Comparison of ENCODE assay signal across 33 cellular contexts in the genomic region with DNA sequence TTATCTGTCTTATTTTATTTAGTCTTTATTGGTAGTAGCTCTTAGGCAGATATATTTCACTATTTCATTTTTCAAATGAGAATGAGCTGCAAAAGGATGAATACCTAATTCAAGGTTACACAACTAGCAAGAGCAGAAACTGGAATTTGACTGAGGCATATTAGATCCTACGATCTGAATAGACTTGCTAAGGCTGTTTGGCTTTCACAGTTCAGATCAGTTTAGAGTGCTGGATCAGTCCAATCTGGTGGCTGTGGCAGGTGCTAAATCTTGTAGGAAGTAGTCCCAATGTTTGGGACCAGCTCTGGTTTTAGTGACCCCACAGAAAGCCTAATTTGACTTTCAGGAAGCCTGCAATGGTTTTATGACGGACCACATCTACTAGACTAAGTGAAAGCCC.
"Had no signal": no experiment of that assay in that cellular context is flagged by ENCODE, and none has a peak within 500 bp of the region (broad histone marks: within the 10 kb centered on the region; RNA-seq: fewer than 3 reads in every experiment).

No MANE protein-coding gene starts in this region.

- H3K27ac Mint-ChIP-seq: activated CD4-positive, alpha-beta memory T cell treated with anti-CD3 and anti-CD28 coated beads for 36 hours; activated CD4-positive, alpha-beta T cell treated with anti-CD3 and anti-CD28 coated beads for 36 hours; activated CD4-positive, alpha-beta T cell treated with anti-CD3 and anti-CD28 coated beads, Interleukin-2, amount 10 ng/mL, durations not matched to agents 24 days and 14 days; activated CD8-positive, alpha-beta memory T cell treated with anti-CD3 and anti-CD28 coated beads, Interleukin-2, amount 10 ng/mL, durations not matched to agents 7 days and 5 days; activated CD8-positive, alpha-beta T cell treated with anti-CD3 and anti-CD28 coated beads, Interleukin-2, amount 10 ng/mL, durations not matched to agents 7 days and 5 days; activated naive CD4-positive, alpha-beta T cell treated with anti-CD3 and anti-CD28 coated beads for 36 hours; activated naive CD4-positive, alpha-beta T cell treated with anti-CD3 and anti-CD28 coated beads, Interleukin-2, amount 50 U/mL, for 24 hours; activated naive CD8-positive, alpha-beta T cell treated with anti-CD3 and anti-CD28 coated beads for 36 hours; activated naive CD8-positive, alpha-beta T cell treated with anti-CD3 and anti-CD28 coated beads, Interleukin-2, amount 50 U/mL, for 24 hours; activated T-helper 1 cell treated with anti-CD3 and anti-CD28 coated beads, Interleukin-12 subunit alpha, Interleukin-12 subunit beta, Interleukin-2, Interleukin-4 antibody, amounts not matched to agents 30 ng/mL and 10 ng/mL and 1 ng/mL, durations not matched to agents 14 hours and 24 hours and 36 hours; activated T-helper 2 cell treated with anti-CD3 and anti-CD28 coated beads, Interferon-gamma antibody, Interleukin-2, Interleukin-4, amounts not matched to agents 10 μg/mL and 5 μg/mL and 100 μg/mL, durations not matched to agents 14 hours and 24 hours and 36 hours; effector memory CD8-positive, alpha-beta T cell had no signal

- H3K36me3 Mint-ChIP-seq: activated CD4-positive, alpha-beta memory T cell treated with anti-CD3 and anti-CD28 coated beads for 36 hours; activated CD8-positive, alpha-beta memory T cell treated with anti-CD3 and anti-CD28 coated beads, Interleukin-2, amount 10 ng/mL, durations not matched to agents 7 days and 5 days; activated naive CD4-positive, alpha-beta T cell treated with anti-CD3 and anti-CD28 coated beads, Interleukin-2, amount 50 U/mL, for 24 hours; activated naive CD8-positive, alpha-beta T cell treated with anti-CD3 and anti-CD28 coated beads for 36 hours had no signal

- ATAC-seq: activated CD4-positive, alpha-beta T cell treated with anti-CD3 and anti-CD28 coated beads for 36 hours; activated CD8-positive, alpha-beta memory T cell treated with anti-CD3 and anti-CD28 coated beads, Interleukin-2, amount 10 ng/mL, durations not matched to agents 7 days and 5 days; activated CD8-positive, alpha-beta T cell treated with anti-CD3 and anti-CD28 coated beads, Interleukin-2, amount 10 ng/mL, durations not matched to agents 7 days and 5 days; activated naive CD8-positive, alpha-beta T cell treated with anti-CD3 and anti-CD28 coated beads, Interleukin-2, amount 50 U/mL, for 24 hours; effector memory CD8-positive, alpha-beta T cell; esophagus mucosa had no signal

- FAIRE-seq: colon, endometrium, frontal cortex, TTC549 had no signal

- H3K4me3 ChIP-seq: body of pancreas had no signal

- H3K4me1 Mint-ChIP-seq: activated CD4-positive, alpha-beta T cell treated with anti-CD3 and anti-CD28 coated beads for 36 hours; activated CD4-positive, alpha-beta T cell treated with anti-CD3 and anti-CD28 coated beads, Interleukin-2, amount 10 ng/mL, durations not matched to agents 24 days and 14 days; activated CD8-positive, alpha-beta memory T cell treated with anti-CD3 and anti-CD28 coated beads, Interleukin-2, amount 10 ng/mL, durations not matched to agents 7 days and 5 days; activated naive CD4-positive, alpha-beta T cell treated with anti-CD3 and anti-CD28 coated beads, Interleukin-2, amount 50 U/mL, for 24 hours; activated naive CD8-positive, alpha-beta T cell treated with anti-CD3 and anti-CD28 coated beads for 36 hours; activated naive CD8-positive, alpha-beta T cell treated with anti-CD3 and anti-CD28 coated beads, Interleukin-2, amount 50 U/mL, for 24 hours had no signal

- H3K27me3 ChIP-seq: adrenal gland, body of pancreas had no signal

- H3K36me3 ChIP-seq: adrenal gland had no signal

- H3K9me3 ChIP-seq: adrenal gland, body of pancreas had no signal

- H3K27ac ChIP-seq: adrenal gland, body of pancreas had no signal

- H3K9me3 Mint-ChIP-seq: activated CD4-positive, alpha-beta memory T cell treated with anti-CD3 and anti-CD28 coated beads for 36 hours; activated CD4-positive, alpha-beta T cell treated with anti-CD3 and anti-CD28 coated beads, Interleukin-2, amount 10 ng/mL, durations not matched to agents 24 days and 14 days; activated naive CD4-positive, alpha-beta T cell treated with anti-CD3 and anti-CD28 coated beads for 36 hours; activated naive CD4-positive, alpha-beta T cell treated with anti-CD3 and anti-CD28 coated beads, Interleukin-2, amount 50 U/mL, for 24 hours; activated naive CD8-positive, alpha-beta T cell treated with anti-CD3 and anti-CD28 coated beads for 36 hours; activated naive CD8-positive, alpha-beta T cell treated with anti-CD3 and anti-CD28 coated beads, Interleukin-2, amount 50 U/mL, for 24 hours; activated T-helper 1 cell treated with anti-CD3 and anti-CD28 coated beads, Interleukin-12 subunit alpha, Interleukin-12 subunit beta, Interleukin-2, Interleukin-4 antibody, amounts not matched to agents 30 ng/mL and 10 ng/mL and 1 ng/mL, durations not matched to agents 14 hours and 24 hours and 36 hours; activated T-helper 2 cell treated with anti-CD3 and anti-CD28 coated beads, Interferon-gamma antibody, Interleukin-2, Interleukin-4, amounts not matched to agents 10 μg/mL and 5 μg/mL and 100 μg/mL, durations not matched to agents 14 hours and 24 hours and 36 hours; effector memory CD8-positive, alpha-beta T cell had no signal

- DNase-seq: activated CD4-positive, alpha-beta memory T cell treated with anti-CD3 and anti-CD28 coated beads for 36 hours; activated CD4-positive, alpha-beta T cell treated with anti-CD3 and anti-CD28 coated beads for 36 hours; activated CD4-positive, alpha-beta T cell treated with anti-CD3 and anti-CD28 coated beads, Interleukin-2, amount 10 ng/mL, durations not matched to agents 24 days and 14 days; activated CD4-positive, CD25-positive, alpha-beta regulatory T cell; activated CD4-positive, CD25-positive, alpha-beta regulatory T cell treated with anti-CD3 and anti-CD28 coated beads, Interleukin-2, amount 50 U/mL, for 72 hours; activated CD8-positive, alpha-beta memory T cell treated with anti-CD3 and anti-CD28 coated beads, Interleukin-2, amount 10 ng/mL, durations not matched to agents 7 days and 5 days; activated CD8-positive, alpha-beta memory T cell treated with anti-CD3 and anti-CD28 coated beads, Interleukin-2, amount 50 U/mL, for 4 hours; activated CD8-positive, alpha-beta T cell treated with anti-CD3 and anti-CD28 coated beads, Interleukin-2, amount 10 ng/mL, durations not matched to agents 7 days and 5 days; activated effector memory CD4-positive, alpha-beta T cell treated with anti-CD3 and anti-CD28 coated beads, Interleukin-2, amount 50 U/mL, for 16 hours; activated naive CD4-positive, alpha-beta T cell treated with anti-CD3 and anti-CD28 coated beads for 36 hours; activated naive CD8-positive, alpha-beta T cell treated with anti-CD3 and anti-CD28 coated beads for 36 hours; activated naive CD8-positive, alpha-beta T cell treated with anti-CD3 and anti-CD28 coated beads, Interleukin-2, amount 50 U/mL, for 24 hours; activated T-cell treated with anti-CD3 and anti-CD28 coated beads, Interleukin-2, amount 50 U/mL, for 1 hour; activated T-cell treated with anti-CD3 and anti-CD28 coated beads, Interleukin-2, amount 50 U/mL, for 48 hours; adrenal gland; amygdala; aorta; body of pancreas; caudate nucleus; cortex of kidney; effector CD4-positive, alpha-beta T cell; effector memory CD8-positive, alpha-beta T cell; foreskin fibroblast; head of caudate nucleus; T-helper 2 cell had no signal

- H3K4me3 Mint-ChIP-seq: activated CD4-positive, alpha-beta memory T cell treated with anti-CD3 and anti-CD28 coated beads for 36 hours; activated CD4-positive, alpha-beta T cell treated with anti-CD3 and anti-CD28 coated beads for 36 hours; activated CD4-positive, alpha-beta T cell treated with anti-CD3 and anti-CD28 coated beads, Interleukin-2, amount 10 ng/mL, durations not matched to agents 24 days and 14 days; activated CD8-positive, alpha-beta memory T cell treated with anti-CD3 and anti-CD28 coated beads, Interleukin-2, amount 10 ng/mL, durations not matched to agents 7 days and 5 days; activated CD8-positive, alpha-beta T cell treated with anti-CD3 and anti-CD28 coated beads, Interleukin-2, amount 10 ng/mL, durations not matched to agents 7 days and 5 days; activated naive CD4-positive, alpha-beta T cell treated with anti-CD3 and anti-CD28 coated beads for 36 hours; activated naive CD4-positive, alpha-beta T cell treated with anti-CD3 and anti-CD28 coated beads, Interleukin-2, amount 50 U/mL, for 24 hours; activated naive CD8-positive, alpha-beta T cell treated with anti-CD3 and anti-CD28 coated beads for 36 hours; activated naive CD8-positive, alpha-beta T cell treated with anti-CD3 and anti-CD28 coated beads, Interleukin-2, amount 50 U/mL, for 24 hours; activated T-helper 1 cell treated with anti-CD3 and anti-CD28 coated beads, Interleukin-12 subunit alpha, Interleukin-12 subunit beta, Interleukin-2, Interleukin-4 antibody, amounts not matched to agents 30 ng/mL and 10 ng/mL and 1 ng/mL, durations not matched to agents 14 hours and 24 hours and 36 hours; effector memory CD8-positive, alpha-beta T cell had no signal
